Comparison of ENCODE assay signal across 23 cellular contexts in the genomic region with DNA sequence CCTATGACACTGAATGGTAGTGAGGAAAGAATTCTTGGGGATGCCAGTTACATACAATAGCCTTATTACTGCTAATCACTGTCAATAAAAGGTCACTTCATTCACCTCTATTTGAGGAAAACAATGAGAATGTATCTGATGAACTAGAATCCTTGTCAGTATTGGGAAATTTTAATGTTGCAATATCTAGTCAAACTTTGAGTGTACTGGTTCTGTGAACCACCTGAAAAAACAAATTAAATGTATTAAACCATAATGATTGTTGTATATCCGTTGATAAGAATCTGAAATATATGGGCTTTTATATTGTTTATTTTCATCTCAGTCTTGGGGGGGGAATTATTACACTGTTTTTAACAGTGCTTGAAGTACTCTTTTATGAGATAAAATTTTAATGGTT.
"Had no signal": no experiment of that assay in that cellular context is flagged by ENCODE, and none has a peak within 500 bp of the region (broad histone marks: within the 10 kb centered on the region; RNA-seq: fewer than 3 reads in every experiment).

No MANE protein-coding gene starts in this region.

- H3K4me3 ChIP-seq: MG63, Peyer's patch, SJSA1, SK-N-MC had no signal

- FAIRE-seq: HTR-8/SVneo had no signal

- ATAC-seq: Right ventricle myocardium inferior had no signal

- H3K4me1 ChIP-seq: SJSA1 had no signal

- H3K27ac ChIP-seq: HL-60, SJSA1, SK-N-MC had no signal

- H3K9me3 ChIP-seq: MG63, Peyer's patch, SJSA1 had no signal

- H3K27me3 ChIP-seq: MG63, Peyer's patch, SJSA1 had no signal

- DNase-seq: Karpas-422, KG1, MG63, NCI-H1092, NCI-H1105 treated with DMSO at 0.1 percent for 48 hours, NCI-H1417 treated with DMSO at 0.1 percent for 48 hours, NCI-H146, NCI-H1694 treated with DMSO at 0.1 percent for 48 hours, NCI-H1930, NCI-H2081, NCI-H2107, NCI-H2227 treated with DMSO at 0.1 percent for 48 hours, NCI-H524, NCI-H526 treated with DMSO at 0.1 percent for 48 hours, NCI-H748 treated with DMSO at 0.1 percent for 48 hours, Peyer's patch, SHP77 treated with DMSO at 0.1 percent for 48 hours, T-helper 1 cell had no signal
